In genomic region chr5:530001-530400, GRCh38 we compare ENCODE assay signal across 13 cellular contexts. TPM values are rescaled to one million over a fixed set of nuclear protein-coding genes. Genes with fewer than 3 reads are reported as not detected.
DNase-seq lines count a peak whose midpoint lies in the region; ATAC-seq and TF ChIP-seq lines count a peak whose summit lies in the region.
"Had no signal": no experiment of that assay in that cellular context is flagged by ENCODE, and none has a peak within 500 bp of the region (broad histone marks: within the 10 kb centered on the region; RNA-seq: fewer than 3 reads in every experiment).

No MANE protein-coding gene starts in this region.

- POLR2A ChIA-PET in OCI-LY7 (lab: Charles Lee): interaction anchor here (0.9 to 1.8 kb wide), 2 partner anchors 14 to 58 kb away, joined by 3 to 7 read pairs; no protein-coding TSS in a partner anchor

- no peak for TF ChIP-seq CTCF in OCI-LY7 (conservative IDR thresholded peaks at IDR 0.05; ENCODE audit: low read length)
- no peak for TF ChIP-seq CTCF in fibroblast of the aortic adventitia (IDR thresholded peaks at IDR 0.05; ENCODE audit: insufficient read depth, low read length)

- no peaks in the 10 kb centered on the region for H3K9me2 ChIP-seq in OCI-LY7 (ENCODE audit: insufficient read depth, low read length)

- H3K79me2 ChIP-seq in OCI-LY7 (ENCODE audit: insufficient read depth, low read depth, low read length): no peaks in the 10 kb centered on the region

- H3K4me1 ChIP-seq in OCI-LY7 (ENCODE audit: insufficient read depth, low read length, poor library complexity, severe bottlenecking): peaks cover 24% of the 10 kb centered on the region

- H2AFZ ChIP-seq in OCI-LY7 (ENCODE audit: low read length): no peak overlapping the region

- no peaks in the 10 kb centered on the region; the same call in 1 of the 2 replicates for H4K20me1 ChIP-seq in OCI-LY7 (ENCODE audit: insufficient read depth, low read length)

- H3K4me3 ChIP-seq in OCI-LY7 (ENCODE audit: low read depth, low read length, poor library complexity, severe bottlenecking) (no peak overlapping the region), fibroblast of the aortic adventitia (ENCODE audit: low read depth, low read length) (no peak overlapping the region)
- H3K4me3 ChIP-seq: SK-N-MC had no signal

- H3K36me3 ChIP-seq in OCI-LY7 (ENCODE audit: insufficient read depth, low read length): no peaks in the 10 kb centered on the region

- ATAC-seq in GM21717 (IDR thresholded peaks at IDR 0.05; ENCODE audit: unreplicated experiment) (peak; percentile 48), GM19328 (IDR thresholded peaks at IDR 0.05; ENCODE audit: unreplicated experiment) (no peak), HG03439 (IDR thresholded peaks at IDR 0.05; ENCODE audit: unreplicated experiment) (no peak), GM18858 (IDR thresholded peaks at IDR 0.05; ENCODE audit: unreplicated experiment) (no peak)

- no TSS peak for BruUV-seq in OCI-LY7 (replicated peaks; lab: Mats Ljungman, UMichigan)

- H3K4me2 ChIP-seq in OCI-LY7 (ENCODE audit: low read length): peak overlapping the region; percentile 16

- intact Hi-C loops in OCI-LY7 (cut with micrococcal nuclease; ENCODE audit: unreplicated experiment): no loop called here

- DNase-seq in AML-193 (lab: John Stamatoyannopoulos, UW) (peak; percentile 77 to 83), OCI-LY7 (ENCODE audit: low spot score) (peak; percentile 32), fibroblast of the aortic adventitia (ENCODE audit: low read depth) (peak; percentile 3), T-helper 9 cell (no peak)
- DNase-seq: activated CD4-positive, alpha-beta T cell treated with anti-CD3 and anti-CD28 coated beads for 48 hours; mesendoderm; NCI-H2029 treated with DMSO at 0.1 percent for 48 hours; NCI-H82 had no signal

- H3K27ac ChIP-seq in OCI-LY7 (ENCODE audit: low read depth, low read length, poor library complexity, severe bottlenecking): no peak overlapping the region
- H3K27ac ChIP-seq: SK-N-MC had no signal

- CTCF ChIA-PET in OCI-LY7 (lab: Charles Lee; ENCODE audit: unreplicated experiment): no interaction called here

- no peaks in the 10 kb centered on the region for H3K9me3 ChIP-seq in OCI-LY7 (ENCODE audit: low read length)

RNA-seq across cellular contexts. Expression of gene SLC9A3, which starts 5.8 kb away (rescaled TPM):
- total RNA-seq in OCI-LY7 (2014; rRNA removed; shearing (Covaris generic)): 4.3 and 6.9 TPM in 2 replicates
- 2.0 and 2.7 TPM in 2 replicates for total RNA-seq in OCI-LY7 (2022)
- 0.25 and 1.8 TPM in 2 replicates for total RNA-seq in fibroblast of the aortic adventitia (ENCODE audit: low replicate concordance)
